ENCODE assay signal across 27 cellular contexts in the genomic region with DNA sequence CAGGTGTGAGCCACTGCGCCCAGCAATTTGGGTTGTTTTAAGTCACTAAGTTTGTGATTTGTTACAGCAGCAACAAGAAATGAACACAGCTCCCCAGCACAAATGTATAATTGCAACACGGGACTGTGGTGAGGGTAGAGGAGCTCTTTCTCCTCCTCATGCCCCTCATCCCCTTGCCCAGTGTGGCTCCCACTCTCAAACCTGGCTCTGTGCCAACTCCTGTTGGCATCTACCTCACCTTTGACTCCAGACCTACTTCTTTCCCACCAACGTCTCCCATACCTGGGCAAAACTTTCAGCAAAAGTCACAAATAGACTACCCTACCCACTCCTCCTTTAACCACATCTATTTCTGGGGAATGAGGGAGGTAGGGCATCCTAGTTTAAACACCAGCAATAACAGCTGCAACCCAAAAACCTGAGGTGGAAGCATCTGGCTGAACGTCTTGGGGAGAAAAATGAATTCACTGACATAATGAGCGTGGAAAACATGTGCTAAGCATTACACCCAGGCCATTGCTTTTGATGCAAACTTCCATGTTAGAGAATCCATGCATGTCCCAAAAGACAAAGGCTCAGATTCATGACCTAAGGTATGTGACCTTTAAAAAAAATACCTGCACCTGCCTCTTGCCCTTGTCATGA. TPM values are rescaled to one million over a fixed set of nuclear protein-coding genes. Genes with fewer than 3 reads are reported as not detected.
"Had no signal": no experiment of that assay in that cellular context is flagged by ENCODE, and none has a peak within 500 bp of the region (broad histone marks: within the 10 kb centered on the region; RNA-seq: fewer than 3 reads in every experiment).

No MANE protein-coding gene starts in this region.

- H3K36me3 Mint-ChIP-seq: activated CD4-positive, alpha-beta memory T cell treated with anti-CD3 and anti-CD28 coated beads for 36 hours; activated CD8-positive, alpha-beta memory T cell treated with anti-CD3 and anti-CD28 coated beads, Interleukin-2, amount 10 ng/mL, durations not matched to agents 7 days and 5 days; activated naive CD4-positive, alpha-beta T cell treated with anti-CD3 and anti-CD28 coated beads, Interleukin-2, amount 10 ng/mL, durations not matched to agents 7 days and 5 days; activated naive CD4-positive, alpha-beta T cell treated with anti-CD3 and anti-CD28 coated beads, Interleukin-2, amount 50 U/mL, for 72 hours; activated naive CD8-positive, alpha-beta T cell treated with anti-CD3 and anti-CD28 coated beads, Interleukin-2, amount 10 ng/mL, durations not matched to agents 7 days and 5 days; brain had no signal

- H3K27ac ChIP-seq: ascending aorta, colonic mucosa had no signal

- H3K27me3 ChIP-seq: ascending aorta, colonic mucosa had no signal

- H3K9me3 ChIP-seq: ascending aorta, colonic mucosa had no signal

- H3K36me3 ChIP-seq: ascending aorta, colonic mucosa had no signal

- H3K27ac Mint-ChIP-seq: activated CD4-positive, alpha-beta memory T cell treated with anti-CD3 and anti-CD28 coated beads for 36 hours; activated CD4-positive, alpha-beta T cell treated with anti-CD3 and anti-CD28 coated beads for 36 hours; activated CD4-positive, alpha-beta T cell treated with anti-CD3 and anti-CD28 coated beads, Interleukin-2, amount 10 ng/mL, durations not matched to agents 24 days and 14 days; activated CD8-positive, alpha-beta memory T cell treated with anti-CD3 and anti-CD28 coated beads, Interleukin-2, amount 10 ng/mL, durations not matched to agents 7 days and 5 days; activated CD8-positive, alpha-beta T cell treated with anti-CD3 and anti-CD28 coated beads, Interleukin-2, amount 10 ng/mL, durations not matched to agents 7 days and 5 days; activated naive CD4-positive, alpha-beta T cell treated with anti-CD3 and anti-CD28 coated beads, Interleukin-2, amount 10 ng/mL, durations not matched to agents 7 days and 5 days; activated naive CD4-positive, alpha-beta T cell treated with anti-CD3 and anti-CD28 coated beads, Interleukin-2, amount 50 U/mL, for 72 hours; activated naive CD8-positive, alpha-beta T cell treated with anti-CD3 and anti-CD28 coated beads, Interleukin-2, amount 10 ng/mL, durations not matched to agents 7 days and 5 days; activated T-helper 1 cell treated with anti-CD3 and anti-CD28 coated beads, Interleukin-12 subunit alpha, Interleukin-12 subunit beta, Interleukin-2, Interleukin-4 antibody, amounts not matched to agents 30 ng/mL and 10 ng/mL and 1 ng/mL, durations not matched to agents 14 hours and 24 hours and 36 hours; activated T-helper 2 cell treated with anti-CD3 and anti-CD28 coated beads, Interferon-gamma antibody, Interleukin-2, Interleukin-4, amounts not matched to agents 10 μg/mL and 5 μg/mL and 100 μg/mL, durations not matched to agents 14 hours and 24 hours and 36 hours; brain; T-helper 17 cell had no signal

- H3K27me3 Mint-ChIP-seq: activated CD4-positive, alpha-beta memory T cell treated with anti-CD3 and anti-CD28 coated beads for 36 hours; activated CD4-positive, alpha-beta T cell treated with anti-CD3 and anti-CD28 coated beads for 36 hours; activated CD4-positive, alpha-beta T cell treated with anti-CD3 and anti-CD28 coated beads, Interleukin-2, amount 10 ng/mL, durations not matched to agents 24 days and 14 days; activated CD8-positive, alpha-beta memory T cell treated with anti-CD3 and anti-CD28 coated beads, Interleukin-2, amount 10 ng/mL, durations not matched to agents 7 days and 5 days; activated naive CD4-positive, alpha-beta T cell treated with anti-CD3 and anti-CD28 coated beads, Interleukin-2, amount 10 ng/mL, durations not matched to agents 7 days and 5 days had no signal

- ATAC-seq: activated CD4-positive, alpha-beta T cell treated with anti-CD3 and anti-CD28 coated beads for 36 hours; activated CD8-positive, alpha-beta memory T cell treated with anti-CD3 and anti-CD28 coated beads, Interleukin-2, amount 10 ng/mL, durations not matched to agents 7 days and 5 days; activated CD8-positive, alpha-beta T cell treated with anti-CD3 and anti-CD28 coated beads, Interleukin-2, amount 10 ng/mL, durations not matched to agents 7 days and 5 days; activated naive CD4-positive, alpha-beta T cell treated with anti-CD3 and anti-CD28 coated beads, Interleukin-2, amount 50 U/mL, for 72 hours; esophagus mucosa; T-helper 17 cell had no signal

- H3K4me1 ChIP-seq: ascending aorta had no signal

- H3K4me3 ChIP-seq: ascending aorta, colonic mucosa had no signal

- H3K4me3 Mint-ChIP-seq: activated CD4-positive, alpha-beta memory T cell treated with anti-CD3 and anti-CD28 coated beads for 36 hours; activated CD4-positive, alpha-beta T cell treated with anti-CD3 and anti-CD28 coated beads for 36 hours; activated CD4-positive, alpha-beta T cell treated with anti-CD3 and anti-CD28 coated beads, Interleukin-2, amount 10 ng/mL, durations not matched to agents 24 days and 14 days; activated CD8-positive, alpha-beta memory T cell treated with anti-CD3 and anti-CD28 coated beads, Interleukin-2, amount 10 ng/mL, durations not matched to agents 7 days and 5 days; activated CD8-positive, alpha-beta T cell treated with anti-CD3 and anti-CD28 coated beads, Interleukin-2, amount 10 ng/mL, durations not matched to agents 7 days and 5 days; activated naive CD4-positive, alpha-beta T cell treated with anti-CD3 and anti-CD28 coated beads, Interleukin-2, amount 10 ng/mL, durations not matched to agents 7 days and 5 days; activated naive CD8-positive, alpha-beta T cell treated with anti-CD3 and anti-CD28 coated beads, Interleukin-2, amount 10 ng/mL, durations not matched to agents 7 days and 5 days; activated T-helper 1 cell treated with anti-CD3 and anti-CD28 coated beads, Interleukin-12 subunit alpha, Interleukin-12 subunit beta, Interleukin-2, Interleukin-4 antibody, amounts not matched to agents 30 ng/mL and 10 ng/mL and 1 ng/mL, durations not matched to agents 14 hours and 24 hours and 36 hours; brain; T-helper 17 cell had no signal

- H3K9me3 Mint-ChIP-seq: activated CD4-positive, alpha-beta memory T cell treated with anti-CD3 and anti-CD28 coated beads for 36 hours; activated CD4-positive, alpha-beta T cell treated with anti-CD3 and anti-CD28 coated beads, Interleukin-2, amount 10 ng/mL, durations not matched to agents 24 days and 14 days; activated naive CD4-positive, alpha-beta T cell treated with anti-CD3 and anti-CD28 coated beads, Interleukin-2, amount 10 ng/mL, durations not matched to agents 7 days and 5 days; activated naive CD4-positive, alpha-beta T cell treated with anti-CD3 and anti-CD28 coated beads, Interleukin-2, amount 50 U/mL, for 72 hours; activated T-helper 1 cell treated with anti-CD3 and anti-CD28 coated beads, Interleukin-12 subunit alpha, Interleukin-12 subunit beta, Interleukin-2, Interleukin-4 antibody, amounts not matched to agents 30 ng/mL and 10 ng/mL and 1 ng/mL, durations not matched to agents 14 hours and 24 hours and 36 hours; activated T-helper 2 cell treated with anti-CD3 and anti-CD28 coated beads, Interferon-gamma antibody, Interleukin-2, Interleukin-4, amounts not matched to agents 10 μg/mL and 5 μg/mL and 100 μg/mL, durations not matched to agents 14 hours and 24 hours and 36 hours had no signal

- DNase-seq: activated CD4-positive, alpha-beta memory T cell treated with anti-CD3 and anti-CD28 coated beads for 36 hours; activated CD4-positive, alpha-beta T cell treated with anti-CD3 and anti-CD28 coated beads for 36 hours; activated CD4-positive, alpha-beta T cell treated with anti-CD3 and anti-CD28 coated beads, Interleukin-2, amount 10 ng/mL, durations not matched to agents 24 days and 14 days; activated CD4-positive, CD25-positive, alpha-beta regulatory T cell; activated CD4-positive, CD25-positive, alpha-beta regulatory T cell treated with anti-CD3 and anti-CD28 coated beads, Interleukin-2, amount 50 U/mL, for 72 hours; activated CD8-positive, alpha-beta memory T cell treated with anti-CD3 and anti-CD28 coated beads, Interleukin-2, amount 10 ng/mL, durations not matched to agents 7 days and 5 days; activated CD8-positive, alpha-beta memory T cell treated with anti-CD3 and anti-CD28 coated beads, Interleukin-2, amount 50 U/mL, for 4 hours; activated CD8-positive, alpha-beta T cell treated with anti-CD3 and anti-CD28 coated beads, Interleukin-2, amount 10 ng/mL, durations not matched to agents 7 days and 5 days; activated effector memory CD4-positive, alpha-beta T cell treated with anti-CD3 and anti-CD28 coated beads, Interleukin-2, amount 50 U/mL, for 16 hours; activated naive CD4-positive, alpha-beta T cell treated with anti-CD3 and anti-CD28 coated beads, Interleukin-2, amount 10 ng/mL, durations not matched to agents 7 days and 5 days; activated naive CD8-positive, alpha-beta T cell treated with anti-CD3 and anti-CD28 coated beads, Interleukin-2, amount 10 ng/mL, durations not matched to agents 7 days and 5 days; activated T-cell treated with anti-CD3 and anti-CD28 coated beads, Interleukin-2, amount 50 U/mL, for 1 hour; activated T-cell treated with anti-CD3 and anti-CD28 coated beads, Interleukin-2, amount 50 U/mL, for 48 hours; caudate nucleus; cerebellar nuclear complex; colonic mucosa; effector CD8-positive, alpha-beta T cell; foreskin fibroblast; hippocampal formation; T-helper 17 cell had no signal

- H3K4me1 Mint-ChIP-seq: activated CD4-positive, alpha-beta T cell treated with anti-CD3 and anti-CD28 coated beads for 36 hours; activated CD4-positive, alpha-beta T cell treated with anti-CD3 and anti-CD28 coated beads, Interleukin-2, amount 10 ng/mL, durations not matched to agents 24 days and 14 days; activated CD8-positive, alpha-beta memory T cell treated with anti-CD3 and anti-CD28 coated beads, Interleukin-2, amount 10 ng/mL, durations not matched to agents 7 days and 5 days; activated naive CD4-positive, alpha-beta T cell treated with anti-CD3 and anti-CD28 coated beads, Interleukin-2, amount 10 ng/mL, durations not matched to agents 7 days and 5 days; activated naive CD8-positive, alpha-beta T cell treated with anti-CD3 and anti-CD28 coated beads, Interleukin-2, amount 10 ng/mL, durations not matched to agents 7 days and 5 days; brain; T-helper 17 cell had no signal

RNA-seq across cellular contexts. Expression of gene LNX1, which starts 19.2 kb away (rescaled TPM):
- total RNA-seq: activated CD4-positive, alpha-beta memory T cell treated with anti-CD3 and anti-CD28 coated beads for 36 hours; activated CD4-positive, alpha-beta T cell treated with anti-CD3 and anti-CD28 coated beads for 36 hours; activated CD4-positive, alpha-beta T cell treated with anti-CD3 and anti-CD28 coated beads, Interleukin-2, amount 10 ng/mL, durations not matched to agents 24 days and 14 days; activated CD8-positive, alpha-beta memory T cell treated with anti-CD3 and anti-CD28 coated beads for 36 hours; activated CD8-positive, alpha-beta memory T cell treated with anti-CD3 and anti-CD28 coated beads, Interleukin-2, amount 10 ng/mL, durations not matched to agents 7 days and 5 days; activated CD8-positive, alpha-beta T cell treated with anti-CD3 and anti-CD28 coated beads, Interleukin-2, amount 10 ng/mL, durations not matched to agents 7 days and 5 days; activated naive CD4-positive, alpha-beta T cell treated with anti-CD3 and anti-CD28 coated beads, Interleukin-2, amount 50 U/mL, for 72 hours; activated naive CD8-positive, alpha-beta T cell treated with anti-CD3 and anti-CD28 coated beads, Interleukin-2, amount 10 ng/mL, durations not matched to agents 7 days and 5 days; activated T-helper 1 cell treated with anti-CD3 and anti-CD28 coated beads, Interleukin-12 subunit alpha, Interleukin-12 subunit beta, Interleukin-2, Interleukin-4 antibody, amounts not matched to agents 30 ng/mL and 10 ng/mL and 1 ng/mL, durations not matched to agents 14 hours and 24 hours and 36 hours; activated T-helper 2 cell treated with anti-CD3 and anti-CD28 coated beads, Interferon-gamma antibody, Interleukin-2, Interleukin-4, amounts not matched to agents 10 μg/mL and 5 μg/mL and 100 μg/mL, durations not matched to agents 14 hours and 24 hours and 36 hours; T-helper 17 cell had no signal
